8 cellular contexts compared by ENCODE assay signal in genomic region chr17:81295678-81296381, GRCh38. TPM values are rescaled to one million over a fixed set of nuclear protein-coding genes. Genes with fewer than 3 reads are reported as not detected.
DNase-seq lines count a peak whose midpoint lies in the region; ATAC-seq, FAIRE-seq and TF ChIP-seq lines count a peak whose summit lies in the region.

No MANE protein-coding gene starts in this region.

- H3F3A ChIP-seq in MM.1S (ENCODE audit: insufficient read depth, low read length), result peaks cover 7% of the 10 kb centered on the region

- H3K9me2 ChIP-seq in MM.1S (replicated peaks; ENCODE audit: insufficient read depth, low read length), result no peaks in the 10 kb centered on the region

- H3K9me3 ChIP-seq in MM.1S (replicated peaks; ENCODE audit: insufficient read depth, low read length), result no peaks in the 10 kb centered on the region

- peak; percentile 27 for DNase-seq in COLO668 (lab: John Stamatoyannopoulos, UW; ENCODE audit: unreplicated experiment)
- peak; percentile 90 for DNase-seq in MM.1S
- DNase-seq in bronchial epithelial cell (ENCODE audit: low read depth), result peak; percentile 85
- DNase-seq in kidney tubule cell (ENCODE audit: low spot score), result peak; percentile 85
- peak in 2 of 3 donors; percentile 32 to 37 for DNase-seq in stimulated activated CD4-positive, alpha-beta T cell treated with anti-CD3 and anti-CD28 coated beads, TNF-alpha, amount 100 ng/mL, for 48 hours (ENCODE audit: low read depth in 3 of 3)

- peak overlapping the region; percentile 62; the same call in 1 of the 2 replicates for H3K27ac ChIP-seq in MM.1S (ENCODE audit: low read length)

- peak overlapping the region; percentile 88 for H2AFZ ChIP-seq in MM.1S (ENCODE audit: low read length)

- H3K79me2 ChIP-seq in MM.1S (ENCODE audit: low read length), result peaks cover 40% of the 10 kb centered on the region

- TF ChIP-seq CTCF in MM.1S (IDR thresholded peaks at IDR 0.05; ENCODE audit: low read length) (peak; percentile 53), bronchial epithelial cell (IDR thresholded peaks at IDR 0.05; ENCODE audit: insufficient read depth, low read length, severe bottlenecking) (peak; percentile 64)

- H3K9me3 Mint-ChIP-seq in T-helper 1 cell treated with Interleukin-12 subunit alpha and Interleukin-12 subunit beta and Interleukin-4 antibody, amounts not matched to agents 30 μg/mL and 1 μg/mL, for 36 hours, result no peaks in the 10 kb centered on the region

- H3K27ac Mint-ChIP-seq in T-helper 1 cell treated with Interleukin-12 subunit alpha and Interleukin-12 subunit beta and Interleukin-4 antibody, amounts not matched to agents 30 μg/mL and 1 μg/mL, for 36 hours, result peak overlapping the region; percentile 92

- no peaks in the 10 kb centered on the region for H3K27me3 Mint-ChIP-seq in T-helper 1 cell treated with Interleukin-12 subunit alpha and Interleukin-12 subunit beta and Interleukin-4 antibody, amounts not matched to agents 30 μg/mL and 1 μg/mL, for 36 hours (ENCODE audit: low read depth)

- no peaks in the 10 kb centered on the region for H4K20me1 ChIP-seq in MM.1S (ENCODE audit: insufficient read depth, low read length)

- peak overlapping the region; percentile 96 for H3K9ac ChIP-seq in MM.1S (ENCODE audit: low read length)

- no peaks in the 10 kb centered on the region for H3K36me3 ChIP-seq in MM.1S (replicated peaks; ENCODE audit: insufficient read depth, low read length)
- H3K36me3 ChIP-seq in bronchial epithelial cell (ENCODE audit: control insufficient read depth, insufficient read depth, low read length), result no peaks in the 10 kb centered on the region

- H3K4me2 ChIP-seq in MM.1S (ENCODE audit: low read depth, low read length), result peak overlapping the region; percentile 97

- FAIRE-seq in bronchial epithelial cell (lab: Jason Lieb, UNC), result no peak

- ATAC-seq in GM19438 (IDR thresholded peaks at IDR 0.05; ENCODE audit: low read depth, unreplicated experiment), result peak; percentile 13
- ATAC-seq in GM19324 (IDR thresholded peaks at IDR 0.05; ENCODE audit: low FRiP score, unreplicated experiment), result no peak

- H3K4me3 ChIP-seq in MM.1S (ENCODE audit: low read length) (peak overlapping the region; percentile 89), bronchial epithelial cell (ENCODE audit: low read depth, low read length) (peak overlapping the region; percentile 94)

- H3K4me3 Mint-ChIP-seq in T-helper 1 cell treated with Interleukin-12 subunit alpha and Interleukin-12 subunit beta and Interleukin-4 antibody, amounts not matched to agents 30 μg/mL and 1 μg/mL, for 36 hours, result peak overlapping the region; percentile 94

- H3K27me3 ChIP-seq in MM.1S (replicated peaks; ENCODE audit: insufficient read depth, low read length) (peaks cover 28% of the 10 kb centered on the region), bronchial epithelial cell (ENCODE audit: control insufficient read depth, insufficient read depth, low read length) (no peaks in the 10 kb centered on the region)

- no peaks in the 10 kb centered on the region; the same call in 1 of the 2 replicates for H3K4me1 ChIP-seq in MM.1S (ENCODE audit: low read length)

- peaks cover 24% of the 10 kb centered on the region for H3K4me1 Mint-ChIP-seq in T-helper 1 cell treated with Interleukin-12 subunit alpha and Interleukin-12 subunit beta and Interleukin-4 antibody, amounts not matched to agents 30 μg/mL and 1 μg/mL, for 36 hours (ENCODE audit: low read depth)

- peaks cover 6% of the 10 kb centered on the region for H3K36me3 Mint-ChIP-seq in T-helper 1 cell treated with Interleukin-12 subunit alpha and Interleukin-12 subunit beta and Interleukin-4 antibody, amounts not matched to agents 30 μg/mL and 1 μg/mL, for 36 hours (ENCODE audit: low read depth)

RNA-seq across cellular contexts. Expression of gene SLC38A10, which starts 0.7 kb away (rescaled TPM):
- total RNA-seq in bronchial epithelial cell, result 35.5 and 49.2 TPM in 2 replicates

RNA-seq across cellular contexts. Expression of gene NDUFAF8, which starts 56.7 kb away (rescaled TPM):
- total RNA-seq in bronchial epithelial cell, result 31.6 and 49.2 TPM in 2 replicates

RNA-seq across cellular contexts. Expression of gene TEPSIN, which starts 57.0 kb away (rescaled TPM):
- total RNA-seq in bronchial epithelial cell, result 5.8 and 7.8 TPM in 2 replicates

Comparison
In these comparisons a context has a peak if more than half of its experiments do, and no peak if none do; other contexts are left out.
1. DNase-seq: peak in every context shown above with its lines; median percentile 90 in MM.1S; 85 in bronchial epithelial cell; 85 in kidney tubule cell; 34 in stimulated activated CD4-positive, alpha-beta T cell treated with anti-CD3 and anti-CD28 coated beads, TNF-alpha, amount 100 ng/mL, for 48 hours; 27 in COLO668.